In the genomic region with DNA sequence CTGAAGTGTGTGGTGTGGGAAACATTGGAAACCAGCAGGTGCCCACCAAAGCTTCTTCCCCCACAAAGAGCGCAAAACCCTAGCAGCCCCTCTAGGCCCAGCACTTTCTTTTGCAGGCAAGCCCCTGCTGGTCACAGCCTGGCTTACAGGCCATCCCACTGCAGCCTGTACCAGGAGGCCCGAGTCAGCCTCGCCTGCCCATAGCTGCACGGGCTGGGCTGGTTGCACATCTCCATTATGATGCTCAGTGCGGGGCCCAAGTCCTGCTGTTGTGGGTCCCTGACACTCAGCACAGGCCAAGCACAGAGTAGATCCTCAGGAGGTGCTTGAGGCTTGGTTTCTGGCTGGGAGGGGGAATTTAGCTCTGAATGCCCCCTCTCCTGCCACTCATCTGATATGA, we compare ENCODE assay signal across 24 cellular contexts. TPM values are rescaled to one million over a fixed set of nuclear protein-coding genes. Genes with fewer than 3 reads are reported as not detected.
"Had no signal": no experiment of that assay in that cellular context is flagged by ENCODE, and none has a peak within 500 bp of the region (broad histone marks: within the 10 kb centered on the region; RNA-seq: fewer than 3 reads in every experiment).

No MANE protein-coding gene starts in this region.

- H3K4me3 Mint-ChIP-seq: memory B cell, nephron progenitor cell had no signal

- H3K4me1 ChIP-seq: esophagus muscularis mucosa, lower lobe of right lung, thyroid gland, upper lobe of right lung, vagina had no signal

- H3K4me2 ChIP-seq: hepatocyte had no signal

- H3K4me1 Mint-ChIP-seq: nephron progenitor cell had no signal

- H2AFZ ChIP-seq: hepatocyte had no signal

- H3K9me3 Mint-ChIP-seq: memory B cell, nephron progenitor cell had no signal

- H3K36me3 ChIP-seq: esophagus muscularis mucosa, left ventricle myocardium inferior, lower lobe of right lung, neutrophil, sigmoid colon, thyroid gland, upper lobe of right lung, vagina had no signal

- H3K4me3 ChIP-seq: esophagus muscularis mucosa, hepatocyte, left ventricle myocardium inferior, lower lobe of right lung, sigmoid colon, skin epidermis, thyroid gland, upper lobe of right lung, vagina had no signal

- H3K9me3 ChIP-seq: esophagus muscularis mucosa, left ventricle myocardium inferior, lower lobe of right lung, neutrophil, sigmoid colon, thyroid gland, upper lobe of right lung, vagina had no signal

- H3K36me3 Mint-ChIP-seq: memory B cell had no signal

- H3K27ac Mint-ChIP-seq: memory B cell, nephron progenitor cell had no signal

- ATAC-seq: left cardiac atrium, lower lobe of right lung, upper lobe of right lung had no signal

- DNase-seq: effector memory CD4-positive, alpha-beta T cell; foreskin fibroblast; head of caudate nucleus; kidney; left cardiac atrium; left ventricle myocardium inferior; lower lobe of right lung; midbrain; nephron progenitor cell; sigmoid colon; stimulated activated CD4-positive, alpha-beta T cell treated with anti-CD3 and anti-CD28 coated beads, Interleukin-12 subunit alpha, Interleukin-12 subunit beta, amount 100 ng/mL, for 4 hours; stimulated activated CD4-positive, alpha-beta T cell treated with anti-CD3 and anti-CD28 coated beads, Interleukin-2, amount 100 ng/mL, for 48 hours; stimulated activated naive CD4-positive, alpha-beta T cell treated with Interleukin-2 at 50 U/mL for 16 hours; thyroid gland; upper lobe of right lung had no signal

- H3K27me3 ChIP-seq: thyroid gland, vagina had no signal

- H3K27ac ChIP-seq: epithelial cell of prostate, esophagus muscularis mucosa, hepatocyte, left ventricle myocardium inferior, lower lobe of right lung, neutrophil, sigmoid colon, skin epidermis, thyroid gland, upper lobe of right lung, vagina had no signal

RNA-seq across cellular contexts. Expression of a gene that starts 8.0 kb away (rescaled TPM):
- total RNA-seq: pulmonary artery endothelial cell had no signal
- polyA plus RNA-seq: hepatocyte had no signal

RNA-seq across cellular contexts. Expression of a gene that starts 23.0 kb away (rescaled TPM):
- total RNA-seq: hepatocyte, kidney, left ventricle myocardium inferior, lower lobe of right lung, osteoblast, pulmonary artery endothelial cell, sigmoid colon, thyroid gland, upper lobe of right lung, vagina had no signal
- polyA plus RNA-seq: hepatocyte had no signal

RNA-seq across cellular contexts. Expression of a gene that starts 28.7 kb away (rescaled TPM):
- total RNA-seq: esophagus muscularis mucosa, left cardiac atrium, left ventricle myocardium inferior, lower lobe of right lung, osteoblast, pulmonary artery endothelial cell, sigmoid colon, thyroid gland, upper lobe of right lung had no signal

RNA-seq across cellular contexts. Expression of a gene that starts 39.0 kb away (rescaled TPM):
- total RNA-seq: esophagus muscularis mucosa, hepatocyte, kidney, left cardiac atrium, left ventricle myocardium inferior, lower lobe of right lung, osteoblast, pulmonary artery endothelial cell, sigmoid colon, thyroid gland, upper lobe of right lung, vagina had no signal
- polyA plus RNA-seq: hepatocyte, sigmoid colon had no signal

RNA-seq across cellular contexts. Expression of a gene that starts 42.5 kb away (rescaled TPM):
- total RNA-seq: hepatocyte, kidney, lower lobe of right lung, osteoblast, pulmonary artery endothelial cell, vagina had no signal
- polyA plus RNA-seq: hepatocyte, sigmoid colon had no signal
